Comparison of ENCODE assay signal across 18 cellular contexts in the genomic region with DNA sequence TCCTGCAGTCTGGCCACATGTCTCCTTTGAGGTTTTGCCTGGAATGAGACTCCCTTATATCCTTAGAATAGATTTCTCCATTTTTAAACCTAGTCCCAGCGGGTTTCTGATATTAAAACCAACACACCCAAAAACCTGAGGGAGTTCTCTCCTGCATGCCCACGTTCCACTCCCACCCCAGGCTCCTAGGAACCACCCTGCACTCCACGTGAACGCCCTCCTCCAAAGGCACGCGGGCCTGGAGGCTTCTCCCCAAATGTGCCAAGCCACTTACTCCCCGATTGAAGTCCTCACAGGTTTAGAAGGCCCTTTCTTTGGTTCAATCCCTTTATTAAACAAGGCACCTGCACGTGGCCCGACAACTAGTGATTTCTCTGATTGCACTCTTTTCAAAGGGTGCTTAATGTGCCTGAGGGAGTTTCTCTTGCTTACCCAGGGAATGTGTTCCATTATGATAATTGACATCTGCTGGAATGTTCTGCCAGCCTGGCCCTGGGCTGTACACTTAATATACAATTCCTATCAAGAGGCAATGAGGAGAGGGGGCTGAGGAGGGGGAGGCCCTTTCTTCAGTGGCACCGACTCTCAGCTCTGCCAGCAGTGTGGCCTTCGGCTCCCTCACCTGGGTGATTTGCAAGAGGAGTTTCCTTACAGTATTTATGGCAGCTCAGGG.
A peak's percentile ranks its signal among the peaks of the same experiment; 100 is the strongest.
DNase-seq lines count a peak whose midpoint lies in the region; ATAC-seq and TF ChIP-seq lines count a peak whose summit lies in the region.
"Had no signal": no experiment of that assay in that cellular context is flagged by ENCODE, and none has a peak within 500 bp of the region (broad histone marks: within the 10 kb centered on the region; RNA-seq: fewer than 3 reads in every experiment).

No MANE protein-coding gene starts in this region.

- H3K9me2 ChIP-seq in SK-N-SH, result no peaks in the 10 kb centered on the region

- H3K4me1 Mint-ChIP-seq in stimulated activated effector memory CD8-positive, alpha-beta T cell treated with anti-CD3 and anti-CD28 coated beads, Interleukin-12 subunit alpha, Interleukin-12 subunit beta, amount 100 ng/mL, for 72 hours, result peaks cover 10% of the 10 kb centered on the region

- no peak overlapping the region for H3K27ac ChIP-seq in SK-N-SH (ENCODE audit: low read depth in 2 of 2, low read length in 1 of 2)

- no peaks in the 10 kb centered on the region for H3K36me3 Mint-ChIP-seq in stimulated activated effector memory CD8-positive, alpha-beta T cell treated with anti-CD3 and anti-CD28 coated beads, Interleukin-12 subunit alpha, Interleukin-12 subunit beta, amount 100 ng/mL, for 72 hours

- POLR2A ChIA-PET in SK-N-SH (lab: Yijun Ruan, JAX), result no interaction called here

- TF ChIP-seq EP300 in SK-N-SH (IDR thresholded peaks at IDR 0.05; ENCODE audit: borderline replicate concordance in 1 of 2, low read depth in 1 of 2, low read length in 1 of 2), result no peak

- H4K20me1 ChIP-seq in SK-N-SH (ENCODE audit: insufficient read depth), result no peaks in the 10 kb centered on the region

- no peak for ATAC-seq in SK-N-SH treated with all-trans-retinoic acid at 6 μM for 48 hours
- no peak for ATAC-seq in stimulated activated effector memory CD8-positive, alpha-beta T cell treated with anti-CD3 and anti-CD28 coated beads, Interleukin-12 subunit alpha, Interleukin-12 subunit beta, amount 100 ng/mL, for 72 hours
- no peak for ATAC-seq in GM21619 (IDR thresholded peaks at IDR 0.05; ENCODE audit: unreplicated experiment)
- ATAC-seq in HG03565 (IDR thresholded peaks at IDR 0.05; ENCODE audit: unreplicated experiment), result no peak
- ATAC-seq: HCT116 had no signal

- no peak overlapping the region for H3K4me3 ChIP-seq in SK-N-SH (ENCODE audit: low read depth in 2 of 2, low read length in 1 of 2)
- H3K4me3 ChIP-seq: MG63 had no signal

- no peak overlapping the region for H3K4me3 Mint-ChIP-seq in stimulated activated effector memory CD8-positive, alpha-beta T cell treated with anti-CD3 and anti-CD28 coated beads, Interleukin-12 subunit alpha, Interleukin-12 subunit beta, amount 100 ng/mL, for 72 hours
- H3K4me3 Mint-ChIP-seq: CD4-positive, alpha-beta T cell had no signal

- no peaks in the 10 kb centered on the region for H3K27me3 ChIP-seq in SK-N-SH (ENCODE audit: insufficient read depth)
- H3K27me3 ChIP-seq: MG63 had no signal

- no peak overlapping the region for H3K4me2 ChIP-seq in SK-N-SH

- TF ChIP-seq CTCF in SK-N-SH (IDR thresholded peaks at IDR 0.05), result no peak

- H2AFZ ChIP-seq in SK-N-SH (ENCODE audit: low read depth), result no peak overlapping the region

- H3K4me1 ChIP-seq in SK-N-SH (ENCODE audit: control insufficient read depth in 1 of 2, insufficient read depth in 2 of 2, low read depth in 1 of 2, low read length in 1 of 2), result peaks cover 0 to 23% of the 10 kb centered on the region in 2 experiments; a peak in 2 of 4 replicates

- no peaks in the 10 kb centered on the region for H3K79me2 ChIP-seq in SK-N-SH (ENCODE audit: insufficient read depth)

- no peak for TF ChIP-seq RAD21 in SK-N-SH (IDR thresholded peaks at IDR 0.05; ENCODE audit: low read length)

- DNase-seq in SK-N-SH (no peak), NCI-H69 (lab: John Stamatoyannopoulos, UW) (peak; percentile 49), islet precursor cell (peak; percentile 51)
- DNase-seq in stimulated activated effector memory CD8-positive, alpha-beta T cell treated with anti-CD3 and anti-CD28 coated beads, Interleukin-12 subunit alpha, Interleukin-12 subunit beta, amount 100 ng/mL, for 72 hours (ENCODE audit: low spot score in 2 of 2), result no peak
- DNase-seq: CD4-positive, alpha-beta T cell; GOT3; IMR-90; KG1; MG63; NCI-H1694 treated with DMSO at 0.1 percent for 48 hours; NCI-H2081; NCI-H2227 treated with DMSO at 0.1 percent for 48 hours; NCI-H748 treated with DMSO at 0.1 percent for 48 hours; SIG-M5 had no signal

- no peaks in the 10 kb centered on the region for H3K9me3 ChIP-seq in SK-N-SH
- H3K9me3 ChIP-seq: MG63 had no signal

- H3F3A ChIP-seq in SK-N-SH (replicated peaks; ENCODE audit: insufficient read depth), result no peaks in the 10 kb centered on the region

- CTCF ChIA-PET in SK-N-SH (lab: Yijun Ruan, JAX), result interaction anchor here (1.0 kb wide), 1 partner anchor 48 kb away, joined by 7 read pairs; no protein-coding TSS in a partner anchor

- H3K9me3 Mint-ChIP-seq in stimulated activated effector memory CD8-positive, alpha-beta T cell treated with anti-CD3 and anti-CD28 coated beads, Interleukin-12 subunit alpha, Interleukin-12 subunit beta, amount 100 ng/mL, for 72 hours, result no peaks in the 10 kb centered on the region
- H3K9me3 Mint-ChIP-seq: CD4-positive, alpha-beta T cell had no signal

- no peak overlapping the region for H3K27ac Mint-ChIP-seq in stimulated activated effector memory CD8-positive, alpha-beta T cell treated with anti-CD3 and anti-CD28 coated beads, Interleukin-12 subunit alpha, Interleukin-12 subunit beta, amount 100 ng/mL, for 72 hours
- H3K27ac Mint-ChIP-seq: CD4-positive, alpha-beta T cell had no signal

- no peaks in the 10 kb centered on the region for H3K36me3 ChIP-seq in SK-N-SH (replicated peaks in 1 of 2; ENCODE audit: control insufficient read depth in 1 of 2, insufficient read depth in 2 of 2, low read length in 1 of 2)
- H3K36me3 ChIP-seq: MG63 had no signal

- no peak overlapping the region for H3K9ac ChIP-seq in SK-N-SH

- WGBS in SK-N-SH (ENCODE audit: low lambda C conversion rate), result 55% methylated on average over 11 of the region's 11 CpGs

TF ChIP-seq in SK-N-SH, 30 proteins besides CTCF, POLR2A, EP300 and RAD21:
- TF ChIP-seq RCOR1 (IDR thresholded peaks at IDR 0.05; ENCODE audit: low read length), result peak; percentile 67; the same call in 1 of the 2 replicates
- TF ChIP-seq, protein P1, sequence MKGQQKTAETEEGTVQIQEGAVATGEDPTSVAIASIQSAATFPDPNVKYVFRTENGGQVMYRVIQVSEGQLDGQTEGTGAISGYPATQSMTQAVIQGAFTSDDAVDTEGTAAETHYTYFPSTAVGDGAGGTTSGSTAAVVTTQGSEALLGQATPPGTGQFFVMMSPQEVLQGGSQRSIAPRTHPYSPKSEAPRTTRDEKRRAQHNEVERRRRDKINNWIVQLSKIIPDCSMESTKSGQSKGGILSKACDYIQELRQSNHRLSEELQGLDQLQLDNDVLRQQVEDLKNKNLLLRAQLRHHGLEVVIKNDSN (IDR thresholded peaks at IDR 0.05; ENCODE audit: borderline replicate concordance, low read depth), result no peak
- TF ChIP-seq YY1 (IDR thresholded peaks at IDR 0.05; ENCODE audit: low read depth), result no peak
- TF ChIP-seq ELF1 (IDR thresholded peaks at IDR 0.05), result no peak

TF ChIP-seq in SK-N-SH treated with all-trans-retinoic acid at 6 μM for 48 hours, 23 proteins besides CTCF, POLR2A, EP300 and RAD21 (continues in another document):
- no peak for TF ChIP-seq ZC3H10 (CRISPR knock-in tag; IDR thresholded peaks at IDR 0.05)
- TF ChIP-seq, protein P2, sequence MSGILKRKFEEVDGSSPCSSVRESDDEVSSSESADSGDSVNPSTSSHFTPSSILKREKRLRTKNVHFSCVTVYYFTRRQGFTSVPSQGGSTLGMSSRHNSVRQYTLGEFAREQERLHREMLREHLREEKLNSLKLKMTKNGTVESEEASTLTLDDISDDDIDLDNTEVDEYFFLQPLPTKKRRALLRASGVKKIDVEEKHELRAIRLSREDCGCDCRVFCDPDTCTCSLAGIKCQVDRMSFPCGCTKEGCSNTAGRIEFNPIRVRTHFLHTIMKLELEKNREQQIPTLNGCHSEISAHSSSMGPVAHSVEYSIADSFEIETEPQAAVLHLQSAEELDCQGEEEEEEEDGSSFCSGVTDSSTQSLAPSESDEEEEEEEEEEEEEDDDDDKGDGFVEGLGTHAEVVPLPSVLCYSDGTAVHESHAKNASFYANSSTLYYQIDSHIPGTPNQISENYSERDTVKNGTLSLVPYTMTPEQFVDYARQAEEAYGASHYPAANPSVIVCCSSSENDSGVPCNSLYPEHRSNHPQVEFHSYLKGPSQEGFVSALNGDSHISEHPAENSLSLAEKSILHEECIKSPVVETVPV (CRISPR knock-in tag; IDR thresholded peaks at IDR 0.05), result no peak
- TF ChIP-seq PPARA (CRISPR knock-in tag; IDR thresholded peaks at IDR 0.05; ENCODE audit: borderline replicate concordance), result no peak
- TF ChIP-seq GLIS3 (CRISPR knock-in tag; IDR thresholded peaks at IDR 0.05), result no peak
- TF ChIP-seq, protein P3, sequence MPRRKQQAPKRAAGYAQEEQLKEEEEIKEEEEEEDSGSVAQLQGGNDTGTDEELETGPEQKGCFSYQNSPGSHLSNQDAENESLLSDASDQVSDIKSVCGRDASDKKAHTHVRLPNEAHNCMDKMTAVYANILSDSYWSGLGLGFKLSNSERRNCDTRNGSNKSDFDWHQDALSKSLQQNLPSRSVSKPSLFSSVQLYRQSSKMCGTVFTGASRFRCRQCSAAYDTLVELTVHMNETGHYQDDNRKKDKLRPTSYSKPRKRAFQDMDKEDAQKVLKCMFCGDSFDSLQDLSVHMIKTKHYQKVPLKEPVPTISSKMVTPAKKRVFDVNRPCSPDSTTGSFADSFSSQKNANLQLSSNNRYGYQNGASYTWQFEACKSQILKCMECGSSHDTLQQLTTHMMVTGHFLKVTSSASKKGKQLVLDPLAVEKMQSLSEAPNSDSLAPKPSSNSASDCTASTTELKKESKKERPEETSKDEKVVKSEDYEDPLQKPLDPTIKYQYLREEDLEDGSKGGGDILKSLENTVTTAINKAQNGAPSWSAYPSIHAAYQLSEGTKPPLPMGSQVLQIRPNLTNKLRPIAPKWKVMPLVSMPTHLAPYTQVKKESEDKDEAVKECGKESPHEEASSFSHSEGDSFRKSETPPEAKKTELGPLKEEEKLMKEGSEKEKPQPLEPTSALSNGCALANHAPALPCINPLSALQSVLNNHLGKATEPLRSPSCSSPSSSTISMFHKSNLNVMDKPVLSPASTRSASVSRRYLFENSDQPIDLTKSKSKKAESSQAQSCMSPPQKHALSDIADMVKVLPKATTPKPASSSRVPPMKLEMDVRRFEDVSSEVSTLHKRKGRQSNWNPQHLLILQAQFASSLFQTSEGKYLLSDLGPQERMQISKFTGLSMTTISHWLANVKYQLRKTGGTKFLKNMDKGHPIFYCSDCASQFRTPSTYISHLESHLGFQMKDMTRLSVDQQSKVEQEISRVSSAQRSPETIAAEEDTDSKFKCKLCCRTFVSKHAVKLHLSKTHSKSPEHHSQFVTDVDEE (CRISPR knock-in tag; IDR thresholded peaks at IDR 0.05), result no peak
- TF ChIP-seq OSR1 (CRISPR knock-in tag; IDR thresholded peaks at IDR 0.05), result no peak
- TF ChIP-seq RARB (CRISPR knock-in tag; IDR thresholded peaks at IDR 0.05), result no peak
- no peak for TF ChIP-seq ESRRG (CRISPR knock-in tag; IDR thresholded peaks at IDR 0.05)
- TF ChIP-seq ISL1 (CRISPR knock-in tag; IDR thresholded peaks at IDR 0.05), result no peak
- no peak for TF ChIP-seq ZNF565 (CRISPR knock-in tag; conservative IDR thresholded peaks at IDR 0.05; ENCODE audit: low read depth)

Comparison
In these comparisons a context has a peak if more than half of its experiments do, and no peak if none do; other contexts are left out.
1. DNase-seq: peak in NCI-H69 (single experiment) and islet precursor cell (single experiment); none in SK-N-SH (single experiment) and stimulated activated effector memory CD8-positive, alpha-beta T cell treated with anti-CD3 and anti-CD28 coated beads, Interleukin-12 subunit alpha, Interleukin-12 subunit beta, amount 100 ng/mL, for 72 hours (0 of 2).